In genomic region chrX:10103023-10103422, GRCh38 we compare ENCODE assay signal across 21 cellular contexts. TPM values are rescaled to one million over a fixed set of nuclear protein-coding genes. Genes with fewer than 3 reads are reported as not detected.
DNase-seq lines count a peak whose midpoint lies in the region; ATAC-seq and TF ChIP-seq lines count a peak whose summit lies in the region.
"Had no signal": no experiment of that assay in that cellular context is flagged by ENCODE, and none has a peak within 500 bp of the region (broad histone marks: within the 10 kb centered on the region; RNA-seq: fewer than 3 reads in every experiment).

No MANE protein-coding gene starts in this region.

- H4K91ac ChIP-seq in IMR-90 (ENCODE audit: insufficient read depth, low read depth, low read length), result no peak overlapping the region

- no peak overlapping the region for H3K56ac ChIP-seq in IMR-90 (ENCODE audit: extremely low read depth, insufficient read depth, low read length)

- TF ChIP-seq RAD21 in IMR-90 (IDR thresholded peaks at IDR 0.05; ENCODE audit: low read length), result no peak

- no peak overlapping the region for H2AK9ac ChIP-seq in IMR-90 (replicated peaks; ENCODE audit: low read depth, low read length, poor library complexity)

- H3K18ac ChIP-seq in IMR-90 (ENCODE audit: low read depth, low read length), result no peak overlapping the region

- no peak overlapping the region for H3K23ac ChIP-seq in IMR-90 (ENCODE audit: low read depth, low read length)

- no peak for TF ChIP-seq POLR2A in IMR-90 (IDR thresholded peaks at IDR 0.05; ENCODE audit: low read depth, low read length)

- H3K36me3 ChIP-seq in BLaER1 (peaks cover 26% of the 10 kb centered on the region), IMR-90 (ENCODE audit: control insufficient read depth, insufficient read depth, low read length) (peaks cover 20% of the 10 kb centered on the region), colonic mucosa (no peaks in the 10 kb centered on the region)

- BruUV-seq in IMR-90 (replicated peaks; lab: Mats Ljungman, UMichigan), result no TSS peak

- H2BK20ac ChIP-seq in IMR-90 (ENCODE audit: low read depth, low read length), result no peak overlapping the region

- no peak overlapping the region for H2BK120ac ChIP-seq in IMR-90 (ENCODE audit: low read depth, low read length)

- dilution Hi-C loops in IMR-90 (cut with HindIII; ENCODE audit: low sequenced_read_pairs, unreplicated experiment), result no loop called here

- H3K4me1 ChIP-seq in BLaER1, result peaks cover 88% of the 10 kb centered on the region
- peaks cover 4% of the 10 kb centered on the region for H3K4me1 ChIP-seq in IMR-90 (ENCODE audit: control insufficient read depth, insufficient read depth, low read length)
- H3K4me1 ChIP-seq in colonic mucosa, result no peaks in the 10 kb centered on the region

- no peak overlapping the region for H4K5ac ChIP-seq in IMR-90 (ENCODE audit: low read depth, low read length)

- H3K9me3 Mint-ChIP-seq in osteocyte (ENCODE audit: unreplicated experiment), result no peaks in the 10 kb centered on the region
- H3K9me3 Mint-ChIP-seq: activated T-helper 2 cell treated with anti-CD3 and anti-CD28 coated beads, Interferon-gamma antibody, Interleukin-2, Interleukin-4, amounts not matched to agents 10 μg/mL and 5 μg/mL and 100 μg/mL, durations not matched to agents 14 hours and 24 hours and 36 hours; CD4-positive, alpha-beta T cell; effector memory CD8-positive, alpha-beta T cell had no signal

- 86% methylated on average over 4 of the region's 8 CpGs; no CpG with 5 or more reads in 1 of the 2 experiments for WGBS in IMR-90 (ENCODE audit: extremely low coverage in 2 of 2, insufficient read length in 1 of 2), 2 experiments

- H3K9me3 ChIP-seq in BLaER1 (peaks cover 15% of the 10 kb centered on the region), IMR-90 (ENCODE audit: control insufficient read depth, insufficient read depth, low read length) (no peaks in the 10 kb centered on the region), colonic mucosa (no peaks in the 10 kb centered on the region)
- H3K9me3 ChIP-seq: heart right ventricle, right atrium auricular region had no signal

- no peak overlapping the region for H3K4ac ChIP-seq in IMR-90 (ENCODE audit: low read depth, low read length)

- no peak for ATAC-seq in IMR-90 (ENCODE audit: low read depth)
- ATAC-seq: effector memory CD8-positive, alpha-beta T cell; heart right ventricle had no signal

- H3K27me3 ChIP-seq in BLaER1 (no peaks in the 10 kb centered on the region), IMR-90 (ENCODE audit: control insufficient read depth, insufficient read depth, low read length) (no peaks in the 10 kb centered on the region), colonic mucosa (no peaks in the 10 kb centered on the region)
- H3K27me3 ChIP-seq: heart right ventricle, right atrium auricular region had no signal

- H3K4me3 Mint-ChIP-seq in osteocyte (ENCODE audit: unreplicated experiment), result no peak overlapping the region
- H3K4me3 Mint-ChIP-seq: CD4-positive, alpha-beta T cell; effector memory CD8-positive, alpha-beta T cell had no signal

- no peak overlapping the region for H3K4me3 ChIP-seq in BLaER1
- H3K4me3 ChIP-seq in IMR-90 (ENCODE audit: insufficient read depth, low read depth, low read length), result no peak overlapping the region
- no peak overlapping the region for H3K4me3 ChIP-seq in epithelial cell of esophagus (ENCODE audit: low read length)
- no peak overlapping the region for H3K4me3 ChIP-seq in colonic mucosa
- H3K4me3 ChIP-seq: GM23248, heart right ventricle, right atrium auricular region had no signal

- peak overlapping the region; percentile 46 for H3K4me2 ChIP-seq in BLaER1
- no peak overlapping the region for H3K4me2 ChIP-seq in IMR-90 (ENCODE audit: low read depth, low read length)

- peaks cover 21% of the 10 kb centered on the region for H3K4me1 Mint-ChIP-seq in osteocyte (ENCODE audit: unreplicated experiment)

- H2BK5ac ChIP-seq in IMR-90 (ENCODE audit: low read depth, low read length, poor library complexity, severe bottlenecking), result no peak overlapping the region

- in situ Hi-C loops in IMR-90 (cut with MboI; ENCODE audit: low sequenced_read_pairs), result loop anchor here (25.0 kb wide), 2 partner anchors 216 to 1291 kb away; partner anchors contain the start of gene FAM9A

- CTCF ChIA-PET in IMR-90 (lab: Yijun Ruan, JAX), result no interaction called here

- peaks cover 9% of the 10 kb centered on the region; the same call in 1 of the 2 replicates for H3K9me1 ChIP-seq in IMR-90 (ENCODE audit: insufficient read depth, low read length)

- H4K8ac ChIP-seq in IMR-90 (ENCODE audit: low read depth in 2 of 2, low read length in 2 of 2), result no peak overlapping the region

- TF ChIP-seq CTCF in IMR-90 (conservative IDR thresholded peaks at IDR 0.05; ENCODE audit: low read depth, low read length) (no peak), epithelial cell of esophagus (IDR thresholded peaks at IDR 0.05; ENCODE audit: insufficient read depth, low read depth, low read length, missing control alignments) (no peak), osteocyte (IDR thresholded peaks at IDR 0.05) (no peak), GM10266 (IDR thresholded peaks at IDR 0.05; ENCODE audit: control insufficient read depth, insufficient read depth, low read depth, missing control alignments) (no peak), colonic mucosa (IDR thresholded peaks at IDR 0.05) (no peak)

- no peaks in the 10 kb centered on the region for H4K20me1 ChIP-seq in BLaER1
- no peaks in the 10 kb centered on the region for H4K20me1 ChIP-seq in IMR-90 (ENCODE audit: insufficient read depth, low read length)

- DNase-seq in IMR-90 (peak; percentile 24), epithelial cell of esophagus (ENCODE audit: low read depth) (peak; percentile 1), osteocyte (ENCODE audit: extremely low spot score, unreplicated experiment) (no peak), NCI-H1092 treated with DMSO at 0.1 percent for 48 hours (lab: John Stamatoyannopoulos, UW) (no peak), GM10266 (ENCODE audit: extremely low spot score) (no peak), colonic mucosa (no peak)
- no peak for DNase-seq in activated CD8-positive, alpha-beta memory T cell treated with anti-CD3 and anti-CD28 coated beads, Interleukin-2, amount 50 U/mL, for 48 hours
- DNase-seq: activated CD4-positive, alpha-beta T cell treated with anti-CD3 and anti-CD28 coated beads, Interleukin-2, amount 50 U/mL, for 48 hours; CD4-positive, alpha-beta T cell; effector memory CD8-positive, alpha-beta T cell; GM23248; heart right ventricle; naive B cell; NCI-H2029; NK-92 treated with Interleukin-12 subunit alpha and Interleukin-12 subunit beta, amount 100 ng/mL, for 24 hours; SHP77; stimulated activated CD4-positive, alpha-beta T cell treated with anti-CD3 and anti-CD28 coated beads, Interleukin-4, amount 100 ng/mL, for 1 hour; T1000 had no signal

- H3K27ac Mint-ChIP-seq in osteocyte (ENCODE audit: unreplicated experiment), result peak overlapping the region; percentile 28
- H3K27ac Mint-ChIP-seq: activated T-helper 2 cell treated with anti-CD3 and anti-CD28 coated beads, Interferon-gamma antibody, Interleukin-2, Interleukin-4, amounts not matched to agents 10 μg/mL and 5 μg/mL and 100 μg/mL, durations not matched to agents 14 hours and 24 hours and 36 hours; CD4-positive, alpha-beta T cell had no signal

- peaks cover 0 to 13% of the 10 kb centered on the region in 2 experiments; a peak in 1 of 4 replicates for H3K79me1 ChIP-seq in IMR-90 (ENCODE audit: low read depth in 1 of 2, low read length in 2 of 2)

- no peaks in the 10 kb centered on the region for H3K27me3 Mint-ChIP-seq in osteocyte (ENCODE audit: unreplicated experiment)
- H3K27me3 Mint-ChIP-seq: CD4-positive, alpha-beta T cell; effector memory CD8-positive, alpha-beta T cell; naive B cell had no signal

- H2BK15ac ChIP-seq in IMR-90 (ENCODE audit: low read depth, low read length), result no peak overlapping the region

- intact Hi-C loops in IMR-90 (cut with micrococcal nuclease) (no loop called here), colonic mucosa (cut with DNase I) (no loop called here)

- H3K9ac ChIP-seq in BLaER1 (no peak overlapping the region), IMR-90 (ENCODE audit: low read depth, low read length) (no peak overlapping the region), colonic mucosa (ENCODE audit: low read depth in 2 of 2, low read length in 2 of 2) (no peak overlapping the region)
- H3K9ac ChIP-seq: GM23248 had no signal

- POLR2A ChIA-PET in IMR-90 (lab: Charles Lee; ENCODE audit: unreplicated experiment), result no interaction called here

- H3K27ac ChIP-seq in BLaER1 (0 out of 2 replicates have a peak overlapping the region, but pooled peaks have one; percentile 1), IMR-90 (ENCODE audit: insufficient read depth, low read length) (no peak overlapping the region), colonic mucosa (no peak overlapping the region)
- H3K27ac ChIP-seq: GM23248, heart right ventricle, right atrium auricular region had no signal

- no peak overlapping the region for H2AFZ ChIP-seq in IMR-90 (replicated peaks; ENCODE audit: low read length, poor library complexity)
- H2AFZ ChIP-seq: GM23248 had no signal

- no peak overlapping the region for H3K14ac ChIP-seq in IMR-90 (replicated peaks; ENCODE audit: low read depth, low read length)

- H3K36me3 Mint-ChIP-seq in osteocyte (ENCODE audit: unreplicated experiment), result peaks cover 8% of the 10 kb centered on the region

- no peak overlapping the region for H2AK5ac ChIP-seq in IMR-90 (ENCODE audit: low read depth, low read length)

TF ChIP-seq in IMR-90, 13 proteins besides CTCF, POLR2A, EP300 and RAD21 (continues in another document):
- TF ChIP-seq ELK1 (IDR thresholded peaks at IDR 0.05; ENCODE audit: borderline replicate concordance, low read depth, low read length) (no peak), MXI1 (IDR thresholded peaks at IDR 0.05; ENCODE audit: borderline replicate concordance, low read depth, low read length) (no peak), MAFK (IDR thresholded peaks at IDR 0.05; ENCODE audit: low read depth, low read length) (no peak)

RNA-seq across cellular contexts. Expression of gene CLCN4, which starts 53.8 kb away (rescaled TPM):
- total RNA-seq in IMR-90 (2012; rRNA removed) (3.9 and 4.5 TPM in 2 replicates), osteocyte (2.3 and 3.7 TPM in 2 replicates), colonic mucosa (1 to 10 TPM in 1 of 2 donors, under 1 TPM in 1; 0.62 to 1.2 TPM)
- polyA plus RNA-seq in IMR-90 (2012; rRNA removed), result 2.2 and 2.5 TPM in 2 replicates
- 1.7 and 1.9 TPM in 2 replicates for polyA plus RNA-seq in IMR-90 (2012; cell fraction: cytosol; rRNA removed)
- 0.87 and 0.94 TPM in 2 replicates for polyA plus RNA-seq in IMR-90 (2012; cell fraction: nucleus; rRNA removed; ENCODE audit: low replicate concordance)
- total RNA-seq: CD4-positive, alpha-beta T cell had no signal

Comparison
In these comparisons a context has a peak if more than half of its experiments do, and no peak if none do; other contexts are left out.
1. DNase-seq: peak in IMR-90 (single experiment) and epithelial cell of esophagus (single experiment); none in osteocyte (single experiment), NCI-H1092 treated with DMSO at 0.1 percent for 48 hours (single experiment), GM10266 (single experiment), colonic mucosa (single experiment) and activated CD8-positive, alpha-beta memory T cell treated with anti-CD3 and anti-CD28 coated beads, Interleukin-2, amount 50 U/mL, for 48 hours (single experiment).